In genomic region chr19:41965127-41965526, GRCh38 we compare ENCODE assay signal across 32 cellular contexts. TPM values are rescaled to one million over a fixed set of nuclear protein-coding genes. Genes with fewer than 3 reads are reported as not detected.
"Had no signal": no experiment of that assay in that cellular context is flagged by ENCODE, and none has a peak within 500 bp of the region (broad histone marks: within the 10 kb centered on the region; RNA-seq: fewer than 3 reads in every experiment).

No MANE protein-coding gene starts in this region.

- H3K4me1 Mint-ChIP-seq: activated CD4-positive, alpha-beta T cell treated with anti-CD3 and anti-CD28 coated beads for 36 hours; activated CD4-positive, alpha-beta T cell treated with anti-CD3 and anti-CD28 coated beads, Interleukin-2, amount 10 ng/mL, durations not matched to agents 24 days and 14 days had no signal

- H3K36me3 Mint-ChIP-seq: activated CD4-positive, alpha-beta memory T cell treated with anti-CD3 and anti-CD28 coated beads for 36 hours had no signal

- H3K4me3 Mint-ChIP-seq: activated CD4-positive, alpha-beta memory T cell treated with anti-CD3 and anti-CD28 coated beads for 36 hours; activated CD4-positive, alpha-beta T cell treated with anti-CD3 and anti-CD28 coated beads for 36 hours; activated CD4-positive, alpha-beta T cell treated with anti-CD3 and anti-CD28 coated beads, Interleukin-2, amount 10 ng/mL, durations not matched to agents 24 days and 14 days; activated naive CD8-positive, alpha-beta T cell; activated T-cell treated with anti-CD3 and anti-CD28 coated beads, Interleukin-2, amount 50 U/mL, for 24 hours; activated T-cell treated with anti-CD3 and anti-CD28 coated beads, Interleukin-2, amount 50 U/mL, for 72 hours had no signal

- ATAC-seq: activated CD4-positive, alpha-beta T cell treated with anti-CD3 and anti-CD28 coated beads for 36 hours; activated T-cell treated with anti-CD3 and anti-CD28 coated beads, Interleukin-2, amount 50 U/mL, for 72 hours; gastroesophageal sphincter had no signal

- H3K27ac ChIP-seq: colonic mucosa, epithelial cell of prostate, esophagus squamous epithelium, gastroesophageal sphincter had no signal

- H3K36me3 ChIP-seq: colonic mucosa, esophagus squamous epithelium, gastroesophageal sphincter had no signal

- H3K9me3 ChIP-seq: colonic mucosa, esophagus squamous epithelium, gastroesophageal sphincter had no signal

- H3K27ac Mint-ChIP-seq: activated CD4-positive, alpha-beta memory T cell treated with anti-CD3 and anti-CD28 coated beads for 36 hours; activated CD4-positive, alpha-beta T cell treated with anti-CD3 and anti-CD28 coated beads for 36 hours; activated CD4-positive, alpha-beta T cell treated with anti-CD3 and anti-CD28 coated beads, Interleukin-2, amount 10 ng/mL, durations not matched to agents 24 days and 14 days; activated naive CD8-positive, alpha-beta T cell; activated T-cell treated with anti-CD3 and anti-CD28 coated beads, Interleukin-2, amount 50 U/mL, for 24 hours; activated T-cell treated with anti-CD3 and anti-CD28 coated beads, Interleukin-2, amount 50 U/mL, for 72 hours had no signal

- H3K4me3 ChIP-seq: colonic mucosa, esophagus squamous epithelium, gastroesophageal sphincter had no signal

- H3K4me1 ChIP-seq: colonic mucosa, esophagus squamous epithelium, gastroesophageal sphincter had no signal

- H3K27me3 ChIP-seq: colonic mucosa had no signal

- H3K27me3 Mint-ChIP-seq: activated CD4-positive, alpha-beta memory T cell treated with anti-CD3 and anti-CD28 coated beads for 36 hours; activated naive CD8-positive, alpha-beta T cell; activated T-cell treated with anti-CD3 and anti-CD28 coated beads, Interleukin-2, amount 50 U/mL, for 24 hours had no signal

- H3K9me3 Mint-ChIP-seq: activated CD4-positive, alpha-beta memory T cell treated with anti-CD3 and anti-CD28 coated beads for 36 hours; activated CD4-positive, alpha-beta T cell treated with anti-CD3 and anti-CD28 coated beads, Interleukin-2, amount 10 ng/mL, durations not matched to agents 24 days and 14 days; activated T-cell treated with anti-CD3 and anti-CD28 coated beads, Interleukin-2, amount 50 U/mL, for 24 hours; activated T-cell treated with anti-CD3 and anti-CD28 coated beads, Interleukin-2, amount 50 U/mL, for 72 hours had no signal

- DNase-seq: activated CD4-positive, alpha-beta memory T cell treated with anti-CD3 and anti-CD28 coated beads for 36 hours; activated CD4-positive, alpha-beta T cell treated with anti-CD3 and anti-CD28 coated beads for 36 hours; activated CD4-positive, alpha-beta T cell treated with anti-CD3 and anti-CD28 coated beads, Interleukin-2, amount 10 ng/mL, durations not matched to agents 24 days and 14 days; activated CD4-positive, CD25-positive, alpha-beta regulatory T cell; activated CD4-positive, CD25-positive, alpha-beta regulatory T cell treated with anti-CD3 and anti-CD28 coated beads, Interleukin-2, amount 50 U/mL, for 72 hours; activated CD8-positive, alpha-beta memory T cell treated with anti-CD3 and anti-CD28 coated beads, Interleukin-2, amount 50 U/mL, for 48 hours; activated effector memory CD4-positive, alpha-beta T cell treated with Interleukin-2 at 50 U/mL for 16 hours; activated gamma-delta T cell treated with Interleukin-2 at 50 U/mL for 16 hours; activated naive CD4-positive, alpha-beta T cell treated with anti-CD3 and anti-CD28 coated beads, Interleukin-2, amount 50 U/mL, for 16 hours; activated naive CD4-positive, alpha-beta T cell treated with Interleukin-2 at 50 U/mL for 16 hours; activated T-cell treated with anti-CD3 and anti-CD28 coated beads for 4 hours; activated T-cell treated with anti-CD3 and anti-CD28 coated beads, Interleukin-2, amount 50 U/mL, for 24 hours; activated T-cell treated with anti-CD3 and anti-CD28 coated beads, Interleukin-2, amount 50 U/mL, for 72 hours; amniotic stem cell; anterior cingulate cortex; caudate nucleus; cerebellar nuclear complex; colonic mucosa; effector CD8-positive, alpha-beta T cell; esophagus squamous epithelium; foreskin melanocyte; head of caudate nucleus; hippocampal formation; T-helper 2 cell had no signal

RNA-seq across cellular contexts. Expression of gene ATP1A3, which starts 28.9 kb away (rescaled TPM):
- total RNA-seq: dermis microvascular lymphatic vessel endothelial cell, fibroblast of villous mesenchyme had no signal
- polyA plus RNA-seq: endothelial cell of umbilical vein, fibroblast of lung had no signal

RNA-seq across cellular contexts. Expression of gene ERFL, which starts 36.9 kb away (rescaled TPM):
- total RNA-seq: dermis microvascular lymphatic vessel endothelial cell, endothelial cell of umbilical vein, esophagus squamous epithelium, fibroblast of villous mesenchyme, gastroesophageal sphincter, glomerular endothelial cell had no signal
- polyA plus RNA-seq: endothelial cell of umbilical vein had no signal
